Comparison of ENCODE assay signal across 24 cellular contexts in the genomic region with DNA sequence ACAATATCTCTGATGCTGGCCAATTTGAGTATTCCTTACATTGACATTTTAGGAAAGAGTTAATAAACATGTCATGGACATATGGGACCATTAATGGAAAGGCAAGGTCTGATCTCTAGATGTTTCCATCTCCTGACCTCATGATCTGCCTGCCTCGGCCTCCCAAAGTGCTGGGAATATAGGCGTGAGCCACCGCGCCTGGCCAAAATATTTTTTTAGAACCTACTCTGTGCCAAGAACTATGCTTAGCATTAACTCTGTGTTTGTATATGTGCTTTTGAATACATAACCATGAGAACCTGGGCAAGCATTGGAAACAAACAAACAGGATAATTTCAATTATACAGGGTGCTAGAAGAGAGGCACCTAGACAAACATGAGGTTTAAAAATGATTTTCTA.
"Had no signal": no experiment of that assay in that cellular context is flagged by ENCODE, and none has a peak within 500 bp of the region (broad histone marks: within the 10 kb centered on the region; RNA-seq: fewer than 3 reads in every experiment).

No MANE protein-coding gene starts in this region.

- H3K4me3 ChIP-seq: gastrocnemius medialis, hepatocyte, left lung, lower lobe of right lung, prostate gland, sigmoid colon, testis, tibial nerve, upper lobe of left lung had no signal

- H3K9me3 ChIP-seq: gastrocnemius medialis, left lung, lower lobe of right lung, prostate gland, sigmoid colon, testis, tibial nerve, upper lobe of left lung had no signal

- H3K27me3 ChIP-seq: gastrocnemius medialis, hepatocyte, left lung, sigmoid colon, testis, tibial nerve, upper lobe of left lung had no signal

- DNase-seq: cortex of kidney; effector CD4-positive, alpha-beta T cell; foreskin fibroblast; gastrocnemius medialis; head of caudate nucleus; kidney; left lung; lower lobe of right lung; right cardiac atrium; sigmoid colon; stimulated activated CD4-positive, alpha-beta T cell treated with anti-CD3 and anti-CD28 coated beads, Interleukin-2, amount 100 ng/mL, for 24 hours; stimulated activated CD4-positive, alpha-beta T cell treated with anti-CD3 and anti-CD28 coated beads, Interleukin-4, amount 100 ng/mL, for 24 hours; stimulated activated naive CD8-positive, alpha-beta T cell treated with anti-CD3 and anti-CD28 coated beads, Interleukin-15, Interleukin-2, amounts not matched to agents 100 U/mL and 50 U/mL, for 24 hours; substantia nigra; testis; upper lobe of left lung had no signal

- H3K4me1 ChIP-seq: parathyroid adenoma, prostate gland, testis had no signal

- ATAC-seq: esophagus mucosa; gastrocnemius medialis; left lung; lower lobe of right lung; natural killer cell treated with Interleukin-12 subunit alpha and Interleukin-12 subunit beta and Interleukin-15 and Interleukin-18, amount 100 ng/mL, for 72 hours; stimulated activated effector memory CD8-positive, alpha-beta T cell treated with anti-CD3 and anti-CD28 coated beads, Interleukin-12 subunit alpha, Interleukin-12 subunit beta, amount 100 ng/mL, for 72 hours; stimulated activated naive CD8-positive, alpha-beta T cell treated with anti-CD3 and anti-CD28 coated beads, Interleukin-15, Interleukin-2, amounts not matched to agents 100 U/mL and 50 U/mL, for 24 hours had no signal

- H3K27ac ChIP-seq: epithelial cell of prostate, gastrocnemius medialis, hepatocyte, left lung, lower lobe of right lung, parathyroid adenoma, prostate gland, sigmoid colon, testis, tibial nerve had no signal

- H3K36me3 ChIP-seq: gastrocnemius medialis, left lung, lower lobe of right lung, prostate gland, sigmoid colon, tibial nerve, upper lobe of left lung had no signal
